Comparison of ENCODE assay signal across 1 cellular context in genomic region chrX:120021927-120022326, GRCh38.
TF ChIP-seq lines count a peak whose summit lies in the region.

No MANE protein-coding gene starts in this region.

TF ChIP-seq in K562, 482 proteins besides CTCF, POLR2A, EP300 and RAD21 (continued from another document and continues in another):
- peak in 1 of 3 experiments; percentile 40; a peak in 1 of 6 replicates for TF ChIP-seq ZBTB11 (CRISPR knock-in tag; IDR thresholded peaks at IDR 0.05)
- no peak for TF ChIP-seq ZNF780A (CRISPR knock-in tag; IDR thresholded peaks at IDR 0.05)
- no peak for TF ChIP-seq MBD1 (CRISPR knock-in tag; IDR thresholded peaks at IDR 0.05)
- TF ChIP-seq ZNF764 (CRISPR knock-in tag; IDR thresholded peaks at IDR 0.05; ENCODE audit: low read depth): no peak
- no peak for TF ChIP-seq ESRRB (CRISPR knock-in tag; IDR thresholded peaks at IDR 0.05; ENCODE audit: borderline replicate concordance)
- TF ChIP-seq CTBP1 (IDR thresholded peaks at IDR 0.05; ENCODE audit: borderline replicate concordance): peak; percentile 55
- TF ChIP-seq SETDB1 (IDR thresholded peaks at IDR 0.05; ENCODE audit: low read length): no peak
- TF ChIP-seq NCOA2 (IDR thresholded peaks at IDR 0.05; ENCODE audit: partially characterized antibody in 2 of 2): no peak
- TF ChIP-seq CUX1 (CRISPR knock-in tag; IDR thresholded peaks at IDR 0.05): no peak
- TF ChIP-seq C11orf30 (IDR thresholded peaks at IDR 0.05; ENCODE audit: low read depth): no peak
- peak; percentile 30; the same call in 1 of the 2 replicates for TF ChIP-seq GABPB1 (CRISPR knock-in tag; IDR thresholded peaks at IDR 0.05)
- no peak for TF ChIP-seq RBBP5 (IDR thresholded peaks at IDR 0.05; ENCODE audit: borderline replicate concordance, insufficient read depth, low read length, poor library complexity, severe bottlenecking)
- TF ChIP-seq RFX1 (IDR thresholded peaks at IDR 0.05): no peak
- 0 out of 2 replicates have a peak, but pooled peaks have one; percentile 19 for TF ChIP-seq MYC (IDR thresholded peaks at IDR 0.05; ENCODE audit: low read depth, low read length)
- no peak for TF ChIP-seq MYC (CRISPR knock-in tag; IDR thresholded peaks at IDR 0.05; ENCODE audit: borderline replicate concordance, low read depth)
- TF ChIP-seq NFIC (IDR thresholded peaks at IDR 0.05): peak; percentile 62
- peak; percentile 69 to 75 for TF ChIP-seq KDM1A (IDR thresholded peaks at IDR 0.05)
- TF ChIP-seq TSC22D4 (tag; IDR thresholded peaks at IDR 0.05): no peak
- TF ChIP-seq PRMT5 (CRISPR knock-in tag; IDR thresholded peaks at IDR 0.05): no peak
- peak; percentile 26 for TF ChIP-seq NEUROD1 (IDR thresholded peaks at IDR 0.05; ENCODE audit: borderline replicate concordance, low read depth, low read length, partially characterized antibody)
- no peak for TF ChIP-seq ZNF561 (CRISPR knock-in tag; conservative IDR thresholded peaks at IDR 0.05)
- no peak for TF ChIP-seq PHF20 (IDR thresholded peaks at IDR 0.05; ENCODE audit: partially characterized antibody)
- TF ChIP-seq MBD2 (IDR thresholded peaks at IDR 0.05; ENCODE audit: borderline replicate concordance, low read depth): no peak
- no peak for TF ChIP-seq GATAD2A (IDR thresholded peaks at IDR 0.05)
- TF ChIP-seq MTA1 (IDR thresholded peaks at IDR 0.05; ENCODE audit: borderline replicate concordance): peak; percentile 46; the same call in 1 of the 2 replicates
- no peak for TF ChIP-seq ZNF133 (CRISPR knock-in tag; IDR thresholded peaks at IDR 0.05)
- no peak for TF ChIP-seq ZNF584 (CRISPR knock-in tag; IDR thresholded peaks at IDR 0.05; ENCODE audit: low read depth)
- peak; percentile 92 for TF ChIP-seq SOX6 (IDR thresholded peaks at IDR 0.05)
- TF ChIP-seq ZNF239 (CRISPR knock-in tag; IDR thresholded peaks at IDR 0.05): no peak
- no peak for TF ChIP-seq CREB5 (CRISPR knock-in tag; IDR thresholded peaks at IDR 0.05)
- TF ChIP-seq MAFG (tag; conservative IDR thresholded peaks at IDR 0.05): no peak
- no peak for TF ChIP-seq ATF1 (CRISPR knock-in tag; IDR thresholded peaks at IDR 0.05)
- peak; percentile 33; the same call in 1 of the 2 replicates for TF ChIP-seq ATF1 (tag; IDR thresholded peaks at IDR 0.05)
- no peak for TF ChIP-seq OTX1 (CRISPR knock-in tag; IDR thresholded peaks at IDR 0.05)
- no peak for TF ChIP-seq ZBTB40 (IDR thresholded peaks at IDR 0.05)
- no peak for TF ChIP-seq ZBTB40 (CRISPR knock-in tag; IDR thresholded peaks at IDR 0.05)
- no peak for TF ChIP-seq ZNF586 (CRISPR knock-in tag; conservative IDR thresholded peaks at IDR 0.05)
- TF ChIP-seq RAD51 (IDR thresholded peaks at IDR 0.05; ENCODE audit: borderline replicate concordance, low read depth): no peak
- TF ChIP-seq NR2F6 (CRISPR knock-in tag; IDR thresholded peaks at IDR 0.05): no peak
- TF ChIP-seq HDAC6 (IDR thresholded peaks at IDR 0.05; ENCODE audit: low read depth, low read length): no peak
- no peak for TF ChIP-seq XRCC3 (IDR thresholded peaks at IDR 0.05)
- TF ChIP-seq PYGO2 (tag; IDR thresholded peaks at IDR 0.05): no peak
- no peak for TF ChIP-seq ZNF740 (CRISPR knock-in tag; IDR thresholded peaks at IDR 0.05)
- TF ChIP-seq ZNF740 (tag; IDR thresholded peaks at IDR 0.05): no peak
- peak; percentile 93 for TF ChIP-seq TCF3 (CRISPR knock-in tag; IDR thresholded peaks at IDR 0.05)
